11 cellular contexts compared by ENCODE assay signal in the genomic region with DNA sequence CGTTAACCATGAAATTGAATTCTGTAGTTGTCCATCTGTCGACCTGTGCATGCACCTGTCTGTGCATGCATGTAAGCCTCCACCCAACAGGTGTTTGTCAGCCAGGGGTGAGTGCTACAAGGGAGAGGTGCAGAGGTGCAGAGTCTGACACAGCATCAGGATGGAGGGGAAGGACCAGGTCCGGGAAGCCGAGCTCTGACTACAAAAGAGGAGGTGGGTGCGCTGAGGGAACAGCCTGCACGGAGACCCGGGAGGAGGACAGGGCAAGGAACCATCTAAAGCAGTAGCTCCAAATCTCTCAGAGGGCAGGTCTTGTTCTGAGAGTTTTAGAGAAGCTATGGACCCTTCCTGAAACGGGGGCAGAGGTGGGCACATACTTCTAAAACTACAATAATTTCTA. TPM values are rescaled to one million over a fixed set of nuclear protein-coding genes. Genes with fewer than 3 reads are reported as not detected.
DNase-seq lines count a peak whose midpoint lies in the region; ATAC-seq and TF ChIP-seq lines count a peak whose summit lies in the region.
"Had no signal": no experiment of that assay in that cellular context is flagged by ENCODE, and none has a peak within 500 bp of the region (broad histone marks: within the 10 kb centered on the region; RNA-seq: fewer than 3 reads in every experiment).

No MANE protein-coding gene starts in this region.

- no peak overlapping the region for H4K91ac ChIP-seq in H9 (ENCODE audit: insufficient read length, low read depth, low read length)

- intact Hi-C loops in lower lobe of right lung (cut with DNase I), result no loop called here

- H4K20me1 ChIP-seq in H9 (ENCODE audit: control insufficient read depth, insufficient read depth, insufficient read length), result peaks cover 2% of the 10 kb centered on the region

- TF ChIP-seq POLR2A in suprapubic skin (IDR thresholded peaks at IDR 0.05), result no peak

- H3K36me3 Mint-ChIP-seq in H9 (ENCODE audit: insufficient read depth in 1 of 3, low read depth in 3 of 3), result peaks cover 11 to 46% (median 26%) of the 10 kb centered on the region in 3 experiments; a peak in 6 of 7 replicates
- peaks cover 24% of the 10 kb centered on the region for H3K36me3 Mint-ChIP-seq in WTC11

- no peak for ATAC-seq in WTC11
- no peak for ATAC-seq in lower lobe of right lung
- ATAC-seq: HepG2 had no signal

- H3K56ac ChIP-seq in H9 (ENCODE audit: insufficient read length, low read depth, low read length), result no peak overlapping the region

- H2AK5ac ChIP-seq in H9 (ENCODE audit: insufficient read length, low read length), result no peak overlapping the region

- H3K36me3 ChIP-seq in lower lobe of right lung, result peaks cover 20% of the 10 kb centered on the region
- H3K36me3 ChIP-seq in suprapubic skin, result peaks cover 43% of the 10 kb centered on the region

- no peak overlapping the region for H3K9ac ChIP-seq in H9 (ENCODE audit: extremely low read depth, insufficient read length, low read length)

- no peak overlapping the region for H2BK120ac ChIP-seq in H9 (ENCODE audit: low read depth, low read length, poor library complexity, severe bottlenecking)

- H2AFZ ChIP-seq in H9 (ENCODE audit: low read length), result no peak overlapping the region

- H3K79me2 ChIP-seq in H9 (ENCODE audit: insufficient read depth, low read length), result no peaks in the 10 kb centered on the region; the same call in 1 of the 2 replicates

- no peak overlapping the region for H3T11ph ChIP-seq in H9 (ENCODE audit: low read length)

- POLR2A ChIA-PET in WTC11 (lab: Charles Lee), result no interaction called here

- H3K4me3 ChIP-seq in lower lobe of right lung (no peak overlapping the region), coronary artery (no peak overlapping the region), suprapubic skin (no peak overlapping the region)

- no peaks in the 10 kb centered on the region for H3K27me3 ChIP-seq in H9 (ENCODE audit: insufficient read depth, low read length)
- H3K27me3 ChIP-seq in lower lobe of right lung (ENCODE audit: low read depth), result no peaks in the 10 kb centered on the region
- H3K27me3 ChIP-seq in suprapubic skin, result no peaks in the 10 kb centered on the region

- H3K27ac ChIP-seq in H9 (ENCODE audit: insufficient read length, low read depth, low read length) (no peak overlapping the region), lower lobe of right lung (no peak overlapping the region), coronary artery (no peak overlapping the region), suprapubic skin (no peak overlapping the region)

- H3K9me3 ChIP-seq in H9 (ENCODE audit: control insufficient read depth, low read depth, low read length) (no peaks in the 10 kb centered on the region), lower lobe of right lung (no peaks in the 10 kb centered on the region), suprapubic skin (no peaks in the 10 kb centered on the region)

- H2BK12ac ChIP-seq in H9 (ENCODE audit: insufficient read length, low read depth, low read length), result no peak overlapping the region

- CTCF ChIA-PET in WTC11 (lab: Charles Lee), result interaction anchor here (1.0 to 1.9 kb wide), 3 partner anchors 13 to 138 kb away, joined by 3 to 11 read pairs (median 5); no protein-coding TSS in a partner anchor

- no CpG with 5 or more reads among the region's 8 CpGs for WGBS in H9 (ENCODE audit: extremely low coverage, insufficient read length, low lambda C conversion rate)
- WGBS in suprapubic skin, result 81% methylated on average over 8 of the region's 8 CpGs

- no peak overlapping the region for H4K8ac ChIP-seq in H9 (replicated peaks; ENCODE audit: insufficient read length, low read depth, low read length)

- H3K27ac Mint-ChIP-seq in H9 (peak overlapping the region in 2 of 3 experiments; percentile 11 to 34; a peak in 2 of 7 replicates), WTC11 (peak overlapping the region; percentile 65)

- no peak overlapping the region for H2BK15ac ChIP-seq in H9 (ENCODE audit: low read depth, low read length)

- no peaks in the 10 kb centered on the region for H3K23me2 ChIP-seq in H9 (ENCODE audit: insufficient read length, low read depth, low read length, poor library complexity, severe bottlenecking)

- H3K4me1 ChIP-seq in H9 (ENCODE audit: insufficient read depth, low read length) (no peaks in the 10 kb centered on the region; the same call in 1 of the 2 replicates), lower lobe of right lung (peaks cover 51% of the 10 kb centered on the region), suprapubic skin (peaks cover 41% of the 10 kb centered on the region)

- no peak overlapping the region for H3K4ac ChIP-seq in H9 (ENCODE audit: low read depth, low read length)

- TF ChIP-seq EP300 in suprapubic skin (IDR thresholded peaks at IDR 0.05), result no peak

- no peak overlapping the region for H2BK5ac ChIP-seq in H9 (ENCODE audit: insufficient read length, low read length)

- H3K9me3 Mint-ChIP-seq in H9 (no peaks in the 10 kb centered on the region), WTC11 (no peaks in the 10 kb centered on the region)

- H3K27me3 Mint-ChIP-seq in H9 (ENCODE audit: low read depth), result no peaks in the 10 kb centered on the region
- no peaks in the 10 kb centered on the region for H3K27me3 Mint-ChIP-seq in WTC11 (ENCODE audit: low read depth)

- no peak overlapping the region for H2BK20ac ChIP-seq in H9 (ENCODE audit: low read depth, low read length, poor library complexity, severe bottlenecking)

- H3K4me1 Mint-ChIP-seq in H9 (peaks cover 7 to 10% of the 10 kb centered on the region in 2 experiments), WTC11 (peaks cover 8% of the 10 kb centered on the region)

- no peak overlapping the region for H3K4me2 ChIP-seq in H9 (ENCODE audit: insufficient read depth, insufficient read length, low read length)

- H3K14ac ChIP-seq in H9 (ENCODE audit: insufficient read depth, low read length), result no peak overlapping the region

- no peak overlapping the region for H3K18ac ChIP-seq in H9 (ENCODE audit: insufficient read length, low read depth, low read length)

- no peak overlapping the region for H3K4me3 Mint-ChIP-seq in H9
- no peak overlapping the region for H3K4me3 Mint-ChIP-seq in WTC11

- H3K79me1 ChIP-seq in H9 (ENCODE audit: insufficient read depth, low read depth, low read length, poor library complexity, severe bottlenecking), result no peaks in the 10 kb centered on the region

- peak; percentile 11 to 57 for DNase-seq in AML-193 (lab: John Stamatoyannopoulos, UW)
- DNase-seq in H9, result no peak
- no peak for DNase-seq in WTC11 (ENCODE audit: low spot score)
- DNase-seq in lower lobe of right lung, result peak; percentile 23
- DNase-seq in coronary artery (ENCODE audit: low spot score), result no peak
- DNase-seq in suprapubic skin (ENCODE audit: low spot score in 2 of 2), result no peak
- no peak for DNase-seq in NCI-H2107 (lab: John Stamatoyannopoulos, UW)
- no peak for DNase-seq in activated CD4-positive, alpha-beta T cell treated with anti-CD3 and anti-CD28 coated beads, Interleukin-2, amount 50 U/mL, for 4 hours
- DNase-seq: NCI-H1105 treated with DMSO at 0.1 percent for 48 hours, NCI-H1694 treated with DMSO at 0.1 percent for 48 hours had no signal

- TF ChIP-seq CTCF in H9 (conservative IDR thresholded peaks at IDR 0.05) (no peak), WTC11 (IDR thresholded peaks at IDR 0.05) (no peak), lower lobe of right lung (IDR thresholded peaks at IDR 0.05) (no peak), coronary artery (IDR thresholded peaks at IDR 0.05) (no peak), suprapubic skin (IDR thresholded peaks at IDR 0.05) (no peak)

- no peak overlapping the region for H3K23ac ChIP-seq in H9 (ENCODE audit: insufficient read length, low read depth, low read length)

- H4K5ac ChIP-seq in H9 (ENCODE audit: insufficient read length, low read depth, low read length), result no peak overlapping the region

TF ChIP-seq in WTC11, 78 proteins besides CTCF, POLR2A, EP300 and RAD21:
- TF ChIP-seq ZNF396 (CRISPR knock-in tag; IDR thresholded peaks at IDR 0.05; ENCODE audit: borderline replicate concordance) (no peak), HMGA2 (CRISPR knock-in tag; IDR thresholded peaks at IDR 0.05) (no peak), E2F5 (CRISPR knock-in tag; IDR thresholded peaks at IDR 0.05) (no peak), ELF4 (CRISPR knock-in tag; IDR thresholded peaks at IDR 0.05; ENCODE audit: low read depth) (no peak), SMAD4 (CRISPR knock-in tag; IDR thresholded peaks at IDR 0.05) (no peak), MLX (CRISPR knock-in tag; IDR thresholded peaks at IDR 0.05) (no peak), CREB1 (CRISPR knock-in tag; IDR thresholded peaks at IDR 0.05) (no peak), GRHL2 (CRISPR knock-in tag; IDR thresholded peaks at IDR 0.05; ENCODE audit: insufficient replicate concordance, severe bottlenecking) (no peak)
- TF ChIP-seq, protein P1, sequence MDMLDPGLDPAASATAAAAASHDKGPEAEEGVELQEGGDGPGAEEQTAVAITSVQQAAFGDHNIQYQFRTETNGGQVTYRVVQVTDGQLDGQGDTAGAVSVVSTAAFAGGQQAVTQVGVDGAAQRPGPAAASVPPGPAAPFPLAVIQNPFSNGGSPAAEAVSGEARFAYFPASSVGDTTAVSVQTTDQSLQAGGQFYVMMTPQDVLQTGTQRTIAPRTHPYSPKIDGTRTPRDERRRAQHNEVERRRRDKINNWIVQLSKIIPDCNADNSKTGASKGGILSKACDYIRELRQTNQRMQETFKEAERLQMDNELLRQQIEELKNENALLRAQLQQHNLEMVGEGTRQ (CRISPR knock-in tag; IDR thresholded peaks at IDR 0.05), result no peak
TF ChIP-seq in WTC11: peak in this region for 0.

RNA-seq across cellular contexts. Expression of gene B9D1, which starts 54.1 kb away (rescaled TPM):
- 27.4 and 30.4 TPM in 2 replicates for total RNA-seq in H9 (2021)
- total RNA-seq in WTC11 (2021), result 31.9 to 39.2 TPM (median 39.0 TPM) in 3 replicates
- total RNA-seq in lower lobe of right lung, result 11.3 TPM
- 10 to 100 TPM; 10.7 to 21.7 (median 17.3) TPM for total RNA-seq in suprapubic skin

Comparison
In these comparisons a context has a peak if more than half of its experiments do, and no peak if none do; other contexts are left out.
1. DNase-seq: peak in AML-193 (2 of 2) and lower lobe of right lung (single experiment); none in H9 (single experiment), WTC11 (single experiment), coronary artery (single experiment), suprapubic skin (0 of 2), NCI-H2107 (single experiment) and activated CD4-positive, alpha-beta T cell treated with anti-CD3 and anti-CD28 coated beads, Interleukin-2, amount 50 U/mL, for 4 hours (0 of 2).